2 cellular contexts compared by ENCODE assay signal in the genomic region with DNA sequence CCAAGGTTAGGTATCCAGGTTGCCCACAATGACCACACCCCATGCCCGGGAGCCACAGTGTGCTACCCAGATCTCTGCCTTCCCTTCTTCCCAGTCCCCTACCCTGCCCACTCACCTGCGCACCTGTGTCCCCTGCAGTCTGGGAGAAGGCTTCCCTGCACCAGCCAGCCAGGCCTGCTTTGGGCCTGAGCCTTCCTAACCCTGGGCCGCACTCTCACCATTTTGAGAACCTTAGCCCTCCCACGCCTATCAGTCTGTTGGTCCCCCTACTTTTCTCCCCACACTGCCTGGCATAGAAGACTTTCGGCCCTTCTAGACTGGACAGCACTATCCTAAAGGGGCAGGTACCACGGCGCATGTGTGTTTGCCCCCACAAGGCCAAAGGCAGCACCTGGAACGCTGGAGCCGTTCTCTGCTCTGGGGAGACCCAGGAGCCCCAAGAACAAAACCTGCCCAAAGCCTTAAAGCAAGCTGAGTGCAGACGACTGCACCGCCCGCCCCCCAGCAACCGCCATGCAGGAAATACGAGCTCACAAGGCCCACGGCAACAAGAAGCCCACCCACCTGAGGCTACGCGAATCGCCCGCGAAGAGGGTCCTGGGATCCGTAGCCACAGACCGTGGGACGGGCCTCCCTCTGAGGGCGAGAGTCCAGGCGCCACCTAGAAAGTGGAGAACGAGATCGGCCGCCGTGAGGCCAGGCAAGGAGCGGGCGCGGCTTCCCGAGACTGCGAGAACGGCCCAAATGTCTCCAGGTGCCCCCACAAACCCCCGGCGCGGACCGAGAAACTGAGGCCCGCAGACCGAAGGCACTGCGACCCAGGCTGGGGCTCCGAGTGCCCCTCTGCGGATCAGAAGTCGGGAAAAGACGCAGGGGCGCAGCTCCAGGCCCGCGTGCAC.
A peak's percentile ranks its signal among the peaks of the same experiment; 100 is the strongest.
TF ChIP-seq lines count a peak whose summit lies in the region.

No MANE protein-coding gene starts in this region.

TF ChIP-seq in Ishikawa, 13 proteins besides CTCF, POLR2A, EP300 and RAD21:
- TF ChIP-seq, protein P1, sequence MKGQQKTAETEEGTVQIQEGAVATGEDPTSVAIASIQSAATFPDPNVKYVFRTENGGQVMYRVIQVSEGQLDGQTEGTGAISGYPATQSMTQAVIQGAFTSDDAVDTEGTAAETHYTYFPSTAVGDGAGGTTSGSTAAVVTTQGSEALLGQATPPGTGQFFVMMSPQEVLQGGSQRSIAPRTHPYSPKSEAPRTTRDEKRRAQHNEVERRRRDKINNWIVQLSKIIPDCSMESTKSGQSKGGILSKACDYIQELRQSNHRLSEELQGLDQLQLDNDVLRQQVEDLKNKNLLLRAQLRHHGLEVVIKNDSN (IDR thresholded peaks at IDR 0.05), result no peak
- TF ChIP-seq FOXM1 (IDR thresholded peaks at IDR 0.05; ENCODE audit: borderline replicate concordance, low read depth), result peak; percentile 46; the same call in 1 of the 2 replicates
- TF ChIP-seq ZBTB7A (IDR thresholded peaks at IDR 0.05; ENCODE audit: low read depth), result peak; percentile 91
- TF ChIP-seq TCF12 (IDR thresholded peaks at IDR 0.05; ENCODE audit: low read depth), result peak; percentile 47; the same call in 1 of the 2 replicates
- TF ChIP-seq YY1 (IDR thresholded peaks at IDR 0.05; ENCODE audit: low read depth), result no peak
TF ChIP-seq in Ishikawa: peak in this region for 3.

TF ChIP-seq in GM12878, 131 proteins besides CTCF, POLR2A, EP300 and RAD21:
- TF ChIP-seq, protein P2, sequence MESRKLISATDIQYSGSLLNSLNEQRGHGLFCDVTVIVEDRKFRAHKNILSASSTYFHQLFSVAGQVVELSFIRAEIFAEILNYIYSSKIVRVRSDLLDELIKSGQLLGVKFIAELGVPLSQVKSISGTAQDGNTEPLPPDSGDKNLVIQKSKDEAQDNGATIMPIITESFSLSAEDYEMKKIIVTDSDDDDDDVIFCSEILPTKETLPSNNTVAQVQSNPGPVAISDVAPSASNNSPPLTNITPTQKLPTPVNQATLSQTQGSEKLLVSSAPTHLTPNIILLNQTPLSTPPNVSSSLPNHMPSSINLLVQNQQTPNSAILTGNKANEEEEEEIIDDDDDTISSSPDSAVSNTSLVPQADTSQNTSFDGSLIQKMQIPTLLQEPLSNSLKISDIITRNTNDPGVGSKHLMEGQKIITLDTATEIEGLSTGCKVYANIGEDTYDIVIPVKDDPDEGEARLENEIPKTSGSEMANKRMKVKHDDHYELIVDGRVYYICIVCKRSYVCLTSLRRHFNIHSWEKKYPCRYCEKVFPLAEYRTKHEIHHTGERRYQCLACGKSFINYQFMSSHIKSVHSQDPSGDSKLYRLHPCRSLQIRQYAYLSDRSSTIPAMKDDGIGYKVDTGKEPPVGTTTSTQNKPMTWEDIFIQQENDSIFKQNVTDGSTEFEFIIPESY (IDR thresholded peaks at IDR 0.05), result no peak
- TF ChIP-seq BHLHE40 (IDR thresholded peaks at IDR 0.05; ENCODE audit: borderline replicate concordance in 1 of 2, low read depth in 2 of 2, low read length in 1 of 2), result no peak
- TF ChIP-seq, protein P3, sequence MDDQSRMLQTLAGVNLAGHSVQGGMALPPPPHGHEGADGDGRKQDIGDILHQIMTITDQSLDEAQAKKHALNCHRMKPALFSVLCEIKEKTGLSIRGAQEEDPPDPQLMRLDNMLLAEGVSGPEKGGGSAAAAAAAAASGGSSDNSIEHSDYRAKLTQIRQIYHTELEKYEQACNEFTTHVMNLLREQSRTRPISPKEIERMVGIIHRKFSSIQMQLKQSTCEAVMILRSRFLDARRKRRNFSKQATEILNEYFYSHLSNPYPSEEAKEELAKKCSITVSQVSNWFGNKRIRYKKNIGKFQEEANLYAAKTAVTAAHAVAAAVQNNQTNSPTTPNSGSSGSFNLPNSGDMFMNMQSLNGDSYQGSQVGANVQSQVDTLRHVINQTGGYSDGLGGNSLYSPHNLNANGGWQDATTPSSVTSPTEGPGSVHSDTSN (IDR thresholded peaks at IDR 0.05; ENCODE audit: insufficient replicate concordance, low read depth, low read length), result no peak
- TF ChIP-seq, protein P4, sequence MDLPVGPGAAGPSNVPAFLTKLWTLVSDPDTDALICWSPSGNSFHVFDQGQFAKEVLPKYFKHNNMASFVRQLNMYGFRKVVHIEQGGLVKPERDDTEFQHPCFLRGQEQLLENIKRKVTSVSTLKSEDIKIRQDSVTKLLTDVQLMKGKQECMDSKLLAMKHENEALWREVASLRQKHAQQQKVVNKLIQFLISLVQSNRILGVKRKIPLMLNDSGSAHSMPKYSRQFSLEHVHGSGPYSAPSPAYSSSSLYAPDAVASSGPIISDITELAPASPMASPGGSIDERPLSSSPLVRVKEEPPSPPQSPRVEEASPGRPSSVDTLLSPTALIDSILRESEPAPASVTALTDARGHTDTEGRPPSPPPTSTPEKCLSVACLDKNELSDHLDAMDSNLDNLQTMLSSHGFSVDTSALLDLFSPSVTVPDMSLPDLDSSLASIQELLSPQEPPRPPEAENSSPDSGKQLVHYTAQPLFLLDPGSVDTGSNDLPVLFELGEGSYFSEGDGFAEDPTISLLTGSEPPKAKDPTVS (IDR thresholded peaks at IDR 0.05; ENCODE audit: low read depth, low read length), result no peak
- TF ChIP-seq SREBF2 (IDR thresholded peaks at IDR 0.05; ENCODE audit: low read length), result no peak
- no peak for TF ChIP-seq MEF2B (IDR thresholded peaks at IDR 0.05; ENCODE audit: partially characterized antibody, poor library complexity, severe bottlenecking)
- TF ChIP-seq EGR1 (IDR thresholded peaks at IDR 0.05; ENCODE audit: borderline replicate concordance in 1 of 2, low read depth in 2 of 2, low read length in 2 of 2), result peak in 1 of 2 experiments; percentile 61; a peak in 1 of 3 replicates
- TF ChIP-seq, protein P5, sequence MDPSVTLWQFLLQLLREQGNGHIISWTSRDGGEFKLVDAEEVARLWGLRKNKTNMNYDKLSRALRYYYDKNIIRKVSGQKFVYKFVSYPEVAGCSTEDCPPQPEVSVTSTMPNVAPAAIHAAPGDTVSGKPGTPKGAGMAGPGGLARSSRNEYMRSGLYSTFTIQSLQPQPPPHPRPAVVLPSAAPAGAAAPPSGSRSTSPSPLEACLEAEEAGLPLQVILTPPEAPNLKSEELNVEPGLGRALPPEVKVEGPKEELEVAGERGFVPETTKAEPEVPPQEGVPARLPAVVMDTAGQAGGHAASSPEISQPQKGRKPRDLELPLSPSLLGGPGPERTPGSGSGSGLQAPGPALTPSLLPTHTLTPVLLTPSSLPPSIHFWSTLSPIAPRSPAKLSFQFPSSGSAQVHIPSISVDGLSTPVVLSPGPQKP (IDR thresholded peaks at IDR 0.05; ENCODE audit: low read depth, low read length), result 0 out of 2 replicates have a peak, but pooled peaks have one; percentile 39
- TF ChIP-seq, protein P6, sequence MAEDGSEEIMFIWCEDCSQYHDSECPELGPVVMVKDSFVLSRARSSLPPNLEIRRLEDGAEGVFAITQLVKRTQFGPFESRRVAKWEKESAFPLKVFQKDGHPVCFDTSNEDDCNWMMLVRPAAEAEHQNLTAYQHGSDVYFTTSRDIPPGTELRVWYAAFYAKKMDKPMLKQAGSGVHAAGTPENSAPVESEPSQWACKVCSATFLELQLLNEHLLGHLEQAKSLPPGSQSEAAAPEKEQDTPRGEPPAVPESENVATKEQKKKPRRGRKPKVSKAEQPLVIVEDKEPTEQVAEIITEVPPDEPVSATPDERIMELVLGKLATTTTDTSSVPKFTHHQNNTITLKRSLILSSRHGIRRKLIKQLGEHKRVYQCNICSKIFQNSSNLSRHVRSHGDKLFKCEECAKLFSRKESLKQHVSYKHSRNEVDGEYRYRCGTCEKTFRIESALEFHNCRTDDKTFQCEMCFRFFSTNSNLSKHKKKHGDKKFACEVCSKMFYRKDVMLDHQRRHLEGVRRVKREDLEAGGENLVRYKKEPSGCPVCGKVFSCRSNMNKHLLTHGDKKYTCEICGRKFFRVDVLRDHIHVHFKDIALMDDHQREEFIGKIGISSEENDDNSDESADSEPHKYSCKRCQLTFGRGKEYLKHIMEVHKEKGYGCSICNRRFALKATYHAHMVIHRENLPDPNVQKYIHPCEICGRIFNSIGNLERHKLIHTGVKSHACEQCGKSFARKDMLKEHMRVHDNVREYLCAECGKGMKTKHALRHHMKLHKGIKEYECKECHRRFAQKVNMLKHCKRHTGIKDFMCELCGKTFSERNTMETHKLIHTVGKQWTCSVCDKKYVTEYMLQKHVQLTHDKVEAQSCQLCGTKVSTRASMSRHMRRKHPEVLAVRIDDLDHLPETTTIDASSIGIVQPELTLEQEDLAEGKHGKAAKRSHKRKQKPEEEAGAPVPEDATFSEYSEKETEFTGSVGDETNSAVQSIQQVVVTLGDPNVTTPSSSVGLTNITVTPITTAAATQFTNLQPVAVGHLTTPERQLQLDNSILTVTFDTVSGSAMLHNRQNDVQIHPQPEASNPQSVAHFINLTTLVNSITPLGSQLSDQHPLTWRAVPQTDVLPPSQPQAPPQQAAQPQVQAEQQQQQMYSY (CRISPR knock-in tag; IDR thresholded peaks at IDR 0.05), result no peak
- TF ChIP-seq NBN (IDR thresholded peaks at IDR 0.05), result 0 out of 2 replicates have a peak, but pooled peaks have one; percentile 15
- TF ChIP-seq SMC3 (IDR thresholded peaks at IDR 0.05; ENCODE audit: borderline replicate concordance, low read length), result no peak
- no peak for TF ChIP-seq NR2C1 (IDR thresholded peaks at IDR 0.05)
- TF ChIP-seq, protein P7, sequence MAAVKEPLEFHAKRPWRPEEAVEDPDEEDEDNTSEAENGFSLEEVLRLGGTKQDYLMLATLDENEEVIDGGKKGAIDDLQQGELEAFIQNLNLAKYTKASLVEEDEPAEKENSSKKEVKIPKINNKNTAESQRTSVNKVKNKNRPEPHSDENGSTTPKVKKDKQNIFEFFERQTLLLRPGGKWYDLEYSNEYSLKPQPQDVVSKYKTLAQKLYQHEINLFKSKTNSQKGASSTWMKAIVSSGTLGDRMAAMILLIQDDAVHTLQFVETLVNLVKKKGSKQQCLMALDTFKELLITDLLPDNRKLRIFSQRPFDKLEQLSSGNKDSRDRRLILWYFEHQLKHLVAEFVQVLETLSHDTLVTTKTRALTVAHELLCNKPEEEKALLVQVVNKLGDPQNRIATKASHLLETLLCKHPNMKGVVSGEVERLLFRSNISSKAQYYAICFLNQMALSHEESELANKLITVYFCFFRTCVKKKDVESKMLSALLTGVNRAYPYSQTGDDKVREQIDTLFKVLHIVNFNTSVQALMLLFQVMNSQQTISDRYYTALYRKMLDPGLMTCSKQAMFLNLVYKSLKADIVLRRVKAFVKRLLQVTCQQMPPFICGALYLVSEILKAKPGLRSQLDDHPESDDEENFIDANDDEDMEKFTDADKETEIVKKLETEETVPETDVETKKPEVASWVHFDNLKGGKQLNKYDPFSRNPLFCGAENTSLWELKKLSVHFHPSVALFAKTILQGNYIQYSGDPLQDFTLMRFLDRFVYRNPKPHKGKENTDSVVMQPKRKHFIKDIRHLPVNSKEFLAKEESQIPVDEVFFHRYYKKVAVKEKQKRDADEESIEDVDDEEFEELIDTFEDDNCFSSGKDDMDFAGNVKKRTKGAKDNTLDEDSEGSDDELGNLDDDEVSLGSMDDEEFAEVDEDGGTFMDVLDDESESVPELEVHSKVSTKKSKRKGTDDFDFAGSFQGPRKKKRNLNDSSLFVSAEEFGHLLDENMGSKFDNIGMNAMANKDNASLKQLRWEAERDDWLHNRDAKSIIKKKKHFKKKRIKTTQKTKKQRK (IDR thresholded peaks at IDR 0.05; ENCODE audit: low read depth, low read length), result no peak
- peak; percentile 11 for TF ChIP-seq MYC (IDR thresholded peaks at IDR 0.05; ENCODE audit: insufficient read depth, insufficient read length, insufficient replicate concordance, low read length, severe bottlenecking)
